8 cellular contexts compared by ENCODE assay signal in the genomic region with DNA sequence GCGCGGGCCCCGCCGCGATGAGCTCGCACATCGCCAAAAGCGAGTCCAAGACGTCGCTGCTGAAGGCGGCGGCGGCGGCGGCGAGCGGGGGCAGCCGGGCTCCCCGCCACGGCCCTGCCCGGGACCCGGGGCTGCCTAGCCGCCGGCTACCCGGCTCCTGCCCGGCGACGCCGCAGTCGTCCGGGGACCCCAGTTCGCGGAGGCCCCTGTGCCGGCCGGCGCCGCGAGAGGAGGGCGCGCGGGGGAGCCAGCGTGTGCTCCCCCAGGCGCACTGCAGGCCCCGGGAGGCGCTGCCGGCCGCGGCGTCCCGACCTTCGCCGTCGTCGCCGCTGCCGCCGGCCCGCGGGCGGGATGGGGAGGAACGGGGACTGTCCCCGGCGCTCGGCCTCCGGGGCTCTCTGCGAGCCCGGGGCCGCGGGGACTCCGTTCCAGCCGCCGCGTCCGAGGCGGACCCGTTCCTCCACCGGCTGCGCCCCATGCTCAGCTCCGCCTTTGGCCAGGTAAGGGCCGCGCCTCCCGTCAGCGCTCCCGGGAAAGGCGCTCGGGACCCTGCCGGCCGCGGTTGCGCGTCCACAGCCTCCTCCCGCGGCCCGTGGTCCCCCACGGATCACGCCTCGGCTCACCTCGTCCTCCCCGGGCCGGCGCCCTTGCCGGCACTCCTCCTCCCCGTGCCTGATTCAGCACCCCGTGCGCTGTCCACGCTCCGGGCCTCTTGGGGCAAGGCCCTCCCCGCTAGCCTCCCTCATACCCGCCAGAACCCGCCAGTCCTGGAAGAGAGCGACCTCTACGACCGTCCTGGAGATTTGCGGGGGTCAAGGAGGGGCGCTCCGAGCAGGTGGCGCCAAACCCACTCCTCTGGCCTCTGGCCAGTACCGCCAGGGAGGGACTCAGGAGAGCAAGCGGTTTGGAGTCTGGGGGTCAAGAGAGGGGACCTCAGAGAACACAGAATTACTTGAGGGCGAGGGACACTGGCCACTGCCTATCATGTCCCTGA. TPM values are rescaled to one million over a fixed set of nuclear protein-coding genes. Genes with fewer than 3 reads are reported as not detected.
DNase-seq lines count a peak whose midpoint lies in the region; ATAC-seq lines count a peak whose summit lies in the region.

No MANE protein-coding gene starts in this region.

- H3K36me3 ChIP-seq in BLaER1, result no peaks in the 10 kb centered on the region

- peak overlapping the region; percentile 48; the same call in 1 of the 2 replicates for H3K9ac ChIP-seq in BLaER1

- intact Hi-C loops in dendritic cell treated with granulocyte-macrophage colony-stimulating factor and Interleukin-4, amounts not matched to agents 40 ng/mL and 50 ng/mL, for 4 days (cut with micrococcal nuclease), result no loop called here

- H3K4me1 Mint-ChIP-seq in dendritic cell treated with granulocyte-macrophage colony-stimulating factor and Interleukin-4, amounts not matched to agents 40 ng/mL and 50 ng/mL, for 4 days (ENCODE audit: low read depth), result peaks cover 7% of the 10 kb centered on the region
- H3K4me1 Mint-ChIP-seq in stimulated activated naive CD8-positive, alpha-beta T cell treated with anti-CD3 and anti-CD28 coated beads, Interleukin-15, amount 100 ng/mL, for 72 hours, result peaks cover 17% of the 10 kb centered on the region

- no peak overlapping the region for H3K27ac ChIP-seq in BLaER1

- peaks cover 58% of the 10 kb centered on the region for H3K27me3 ChIP-seq in BLaER1

- peak; percentile 41 for ATAC-seq in GM19397 (IDR thresholded peaks at IDR 0.05; ENCODE audit: unreplicated experiment)
- ATAC-seq in stimulated activated naive CD8-positive, alpha-beta T cell treated with anti-CD3 and anti-CD28 coated beads, Interleukin-15, amount 100 ng/mL, for 72 hours, result peak; percentile 74

- H3K36me3 Mint-ChIP-seq in dendritic cell treated with granulocyte-macrophage colony-stimulating factor and Interleukin-4, amounts not matched to agents 40 ng/mL and 50 ng/mL, for 4 days (ENCODE audit: low read depth), result no peaks in the 10 kb centered on the region

- H3K4me3 ChIP-seq in BLaER1, result peak overlapping the region; percentile 75

- peaks cover 16% of the 10 kb centered on the region for H3K4me1 ChIP-seq in BLaER1

- H3K4me3 Mint-ChIP-seq in dendritic cell treated with granulocyte-macrophage colony-stimulating factor and Interleukin-4, amounts not matched to agents 40 ng/mL and 50 ng/mL, for 4 days, result peak overlapping the region; percentile 63
- peak overlapping the region; percentile 76 to 83 for H3K4me3 Mint-ChIP-seq in stimulated activated naive CD8-positive, alpha-beta T cell treated with anti-CD3 and anti-CD28 coated beads, Interleukin-15, amount 100 ng/mL, for 72 hours

- peak overlapping the region; percentile 100 for H3K4me2 ChIP-seq in BLaER1

- no peak overlapping the region for H3K27ac Mint-ChIP-seq in dendritic cell treated with granulocyte-macrophage colony-stimulating factor and Interleukin-4, amounts not matched to agents 40 ng/mL and 50 ng/mL, for 4 days
- H3K27ac Mint-ChIP-seq in stimulated activated naive CD8-positive, alpha-beta T cell treated with anti-CD3 and anti-CD28 coated beads, Interleukin-15, amount 100 ng/mL, for 72 hours, result no peak overlapping the region

- peaks cover 70% of the 10 kb centered on the region for H3K27me3 Mint-ChIP-seq in dendritic cell treated with granulocyte-macrophage colony-stimulating factor and Interleukin-4, amounts not matched to agents 40 ng/mL and 50 ng/mL, for 4 days
- H3K27me3 Mint-ChIP-seq in stimulated activated naive CD8-positive, alpha-beta T cell treated with anti-CD3 and anti-CD28 coated beads, Interleukin-15, amount 100 ng/mL, for 72 hours, result peaks cover 48% of the 10 kb centered on the region

- H4K20me1 ChIP-seq in BLaER1, result peaks cover 34% of the 10 kb centered on the region

- DNase-seq in HuH-7.5 (ENCODE audit: low spot score) (peak; percentile 52), lung microvascular endothelial cell (ENCODE audit: low read depth in 2 of 2) (peak; percentile 62 to 76), OCI-M2 (lab: John Stamatoyannopoulos, UW; ENCODE audit: unreplicated experiment) (no peak)
- peak; percentile 52 for DNase-seq in activated CD4-positive, CD25-positive, alpha-beta regulatory T cell treated with anti-CD3 and anti-CD28 coated beads, Interleukin-2, amount 50 U/mL, for 72 hours
- peak; percentile 48 to 50 for DNase-seq in stimulated activated naive CD8-positive, alpha-beta T cell treated with anti-CD3 and anti-CD28 coated beads, Interleukin-15, amount 100 ng/mL, for 72 hours

- no peaks in the 10 kb centered on the region for H3K9me3 Mint-ChIP-seq in dendritic cell treated with granulocyte-macrophage colony-stimulating factor and Interleukin-4, amounts not matched to agents 40 ng/mL and 50 ng/mL, for 4 days
- no peaks in the 10 kb centered on the region for H3K9me3 Mint-ChIP-seq in stimulated activated naive CD8-positive, alpha-beta T cell treated with anti-CD3 and anti-CD28 coated beads, Interleukin-15, amount 100 ng/mL, for 72 hours

- H3K9me3 ChIP-seq in BLaER1, result no peaks in the 10 kb centered on the region

RNA-seq across cellular contexts. Expression of gene CABP1, which starts 0.7 kb away (rescaled TPM):
- total RNA-seq in lung microvascular endothelial cell, result under 0.01 TPM in 1 of 2 replicates, not detected in the other

RNA-seq across cellular contexts. Expression of gene MLEC, which starts 45.8 kb away (rescaled TPM):
- 27.4 and 32.0 TPM in 2 replicates for total RNA-seq in lung microvascular endothelial cell

RNA-seq across cellular contexts. Expression of gene POP5, which starts 59.9 kb away (rescaled TPM):
- 19.8 and 23.6 TPM in 2 replicates for total RNA-seq in lung microvascular endothelial cell
